ENCODE assay signal across 9 cellular contexts in the genomic region with DNA sequence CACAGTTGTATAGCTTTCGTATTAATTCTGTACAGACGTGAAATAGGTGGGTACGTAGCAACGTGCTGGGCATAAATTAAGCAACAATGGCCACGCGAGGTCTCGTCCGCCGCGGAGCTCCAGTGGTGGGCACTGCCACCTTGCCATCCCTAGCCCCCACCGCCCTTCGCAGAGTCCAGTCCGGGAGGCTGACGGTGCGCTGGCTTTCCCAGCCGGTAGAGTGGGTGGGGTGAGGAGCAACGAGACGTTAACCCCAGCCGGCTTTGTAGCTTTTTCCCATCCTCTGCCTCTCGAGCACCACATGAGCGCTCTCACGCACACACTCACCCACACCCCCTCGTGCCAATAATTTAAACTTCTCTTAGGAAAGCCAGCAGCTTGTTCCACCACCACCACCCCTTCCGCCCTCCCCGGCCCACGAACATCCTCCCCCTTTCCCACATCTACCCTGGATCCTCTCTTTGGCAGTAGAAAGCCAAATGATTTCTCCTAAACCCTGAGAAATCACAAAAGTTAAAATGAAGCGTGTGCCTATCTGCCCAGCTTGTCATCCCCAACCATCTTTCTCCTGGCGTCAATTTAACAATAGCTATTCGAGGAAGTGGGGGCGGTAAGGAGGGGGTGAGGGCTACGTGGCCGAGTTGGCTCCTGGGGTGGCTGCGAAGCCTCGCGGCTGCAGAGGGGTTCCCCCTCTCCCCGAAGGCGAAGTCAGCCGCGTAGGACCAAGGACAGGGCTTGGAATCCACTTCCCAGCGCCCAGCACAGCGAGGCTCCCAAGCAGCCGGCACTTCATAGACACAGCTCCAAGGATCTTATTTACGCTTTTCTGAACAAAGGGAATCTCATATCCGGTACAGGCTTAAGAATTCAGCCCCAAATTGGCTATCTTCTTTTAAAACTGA. TPM values are rescaled to one million over a fixed set of nuclear protein-coding genes. Genes with fewer than 3 reads are reported as not detected.
DNase-seq lines count a peak whose midpoint lies in the region; ATAC-seq, FAIRE-seq and TF ChIP-seq lines count a peak whose summit lies in the region.
"Had no signal": no experiment of that assay in that cellular context is flagged by ENCODE, and none has a peak within 500 bp of the region (broad histone marks: within the 10 kb centered on the region; RNA-seq: fewer than 3 reads in every experiment).

No MANE protein-coding gene starts in this region.

- no peaks in the 10 kb centered on the region for H3K36me3 ChIP-seq in mesendoderm (ENCODE audit: control insufficient read depth, insufficient read depth, low read length)

- H4K5ac ChIP-seq in mesendoderm (ENCODE audit: low read length): no peak overlapping the region

- no peak overlapping the region for H2BK15ac ChIP-seq in mesendoderm (replicated peaks; ENCODE audit: low read depth)

- H3K4ac ChIP-seq in mesendoderm (ENCODE audit: low read depth, low read length): no peak overlapping the region

- H3K4me1 ChIP-seq in mesendoderm (ENCODE audit: control insufficient read depth, low read depth, low read length): peaks cover 10% of the 10 kb centered on the region

- FAIRE-seq in urothelium cell line (lab: Jason Lieb, UNC): no peak
- FAIRE-seq: TTC549 had no signal

- H3K79me2 ChIP-seq in mesendoderm (ENCODE audit: control insufficient read depth, insufficient read depth, low read length): peaks cover 3% of the 10 kb centered on the region

- no peak overlapping the region for H2BK120ac ChIP-seq in mesendoderm (ENCODE audit: low read depth, low read length)

- H3K27ac ChIP-seq in dorsolateral prefrontal cortex: peak overlapping the region in 46 of 59 donors; percentile 0 to 78 (median 53)
- H3K27ac ChIP-seq in mesendoderm (ENCODE audit: low read depth, low read length): no peak overlapping the region

- H3K9ac ChIP-seq in mesendoderm (ENCODE audit: low read length): peak overlapping the region; percentile 6

- ATAC-seq in HG02973 (IDR thresholded peaks at IDR 0.05; ENCODE audit: unreplicated experiment): no peak

- DNase-seq in SHP77 (lab: John Stamatoyannopoulos, UW) (peak; percentile 27 to 43), SHP77 treated with DMSO at 0.1 percent for 48 hours (lab: John Stamatoyannopoulos, UW) (no peak), dorsolateral prefrontal cortex (peak in 3 of 10 donors; percentile 43 to 60 (median 53)), mesendoderm (peak; percentile 77), urothelium cell line (ENCODE audit: low spot score) (peak; percentile 25), CD1c-positive myeloid dendritic cell (ENCODE audit: extremely low spot score) (no peak)
- no peak for DNase-seq in stimulated activated CD4-positive, alpha-beta T cell treated with anti-CD3 and anti-CD28 coated beads, Interleukin-2, amount 100 ng/mL, for 48 hours

- H2AK5ac ChIP-seq in mesendoderm (ENCODE audit: low read length): no peak overlapping the region

- WGBS in mesendoderm (ENCODE audit: extremely low coverage, insufficient coverage, low lambda C conversion rate): no CpG with 5 or more reads among the region's 44 CpGs

- TF ChIP-seq CTCF in dorsolateral prefrontal cortex (IDR thresholded peaks at IDR 0.05 in 54 of 56, conservative IDR thresholded peaks at IDR 0.05 in 2 of 56; ENCODE audit: low read depth in 1 of 56, partially characterized antibody in 56 of 56): no peak

- intact Hi-C loops in dorsolateral prefrontal cortex (cut with DNase I): loop anchor here in 1 of 2 donors (10.0 kb wide), 1 partner anchor 140 kb away; no protein-coding TSS in a partner anchor

- no peaks in the 10 kb centered on the region for H3K79me1 ChIP-seq in mesendoderm (ENCODE audit: low read length)

- no peak overlapping the region for H3K18ac ChIP-seq in mesendoderm (ENCODE audit: low read length)

- peak overlapping the region; percentile 35 for H3K56ac ChIP-seq in mesendoderm (ENCODE audit: low read length)

- no peak overlapping the region for H3K23ac ChIP-seq in mesendoderm (ENCODE audit: low read length)

- peak overlapping the region; percentile 26 for H3K4me2 ChIP-seq in mesendoderm (ENCODE audit: low read length)

- peaks cover 0 to 87% (median 46%) of the 10 kb centered on the region in 45 donors for H3K27me3 ChIP-seq in dorsolateral prefrontal cortex
- peaks cover 21% of the 10 kb centered on the region for H3K27me3 ChIP-seq in mesendoderm (ENCODE audit: insufficient read depth, low read length, poor library complexity)

- no peak overlapping the region for H2BK5ac ChIP-seq in mesendoderm (ENCODE audit: low read length)

- no peak overlapping the region for H4K8ac ChIP-seq in mesendoderm (ENCODE audit: low read depth, low read length)

- H3K4me3 ChIP-seq in dorsolateral prefrontal cortex (peak overlapping the region; percentile 39 to 76 (median 62)), mesendoderm (ENCODE audit: low read length) (no peak overlapping the region)

RNA-seq across cellular contexts. Expression of gene ELAVL2, which starts 1.5 kb away (rescaled TPM):
- 100 to 1,000 TPM in 48 of 120 experiments, 10 to 100 TPM in 72; 26.6 to 136 (median 93.2) TPM for total RNA-seq in dorsolateral prefrontal cortex
- polyA plus RNA-seq in mesendoderm (2013, experiment 1 of 2): 5.2 TPM
- polyA plus RNA-seq in mesendoderm (2013, experiment 2 of 2): 4.8 TPM

Comparison
In these comparisons a context has a peak if more than half of its experiments do, and no peak if none do; other contexts are left out.
1. DNase-seq: peak in SHP77 (2 of 2), mesendoderm (single experiment) and urothelium cell line (single experiment); none in SHP77 treated with DMSO at 0.1 percent for 48 hours (single experiment), stimulated activated CD4-positive, alpha-beta T cell treated with anti-CD3 and anti-CD28 coated beads, Interleukin-2, amount 100 ng/mL, for 48 hours (0 of 2) and CD1c-positive myeloid dendritic cell (single experiment).